Comparison of ENCODE assay signal across 26 cellular contexts in the genomic region with DNA sequence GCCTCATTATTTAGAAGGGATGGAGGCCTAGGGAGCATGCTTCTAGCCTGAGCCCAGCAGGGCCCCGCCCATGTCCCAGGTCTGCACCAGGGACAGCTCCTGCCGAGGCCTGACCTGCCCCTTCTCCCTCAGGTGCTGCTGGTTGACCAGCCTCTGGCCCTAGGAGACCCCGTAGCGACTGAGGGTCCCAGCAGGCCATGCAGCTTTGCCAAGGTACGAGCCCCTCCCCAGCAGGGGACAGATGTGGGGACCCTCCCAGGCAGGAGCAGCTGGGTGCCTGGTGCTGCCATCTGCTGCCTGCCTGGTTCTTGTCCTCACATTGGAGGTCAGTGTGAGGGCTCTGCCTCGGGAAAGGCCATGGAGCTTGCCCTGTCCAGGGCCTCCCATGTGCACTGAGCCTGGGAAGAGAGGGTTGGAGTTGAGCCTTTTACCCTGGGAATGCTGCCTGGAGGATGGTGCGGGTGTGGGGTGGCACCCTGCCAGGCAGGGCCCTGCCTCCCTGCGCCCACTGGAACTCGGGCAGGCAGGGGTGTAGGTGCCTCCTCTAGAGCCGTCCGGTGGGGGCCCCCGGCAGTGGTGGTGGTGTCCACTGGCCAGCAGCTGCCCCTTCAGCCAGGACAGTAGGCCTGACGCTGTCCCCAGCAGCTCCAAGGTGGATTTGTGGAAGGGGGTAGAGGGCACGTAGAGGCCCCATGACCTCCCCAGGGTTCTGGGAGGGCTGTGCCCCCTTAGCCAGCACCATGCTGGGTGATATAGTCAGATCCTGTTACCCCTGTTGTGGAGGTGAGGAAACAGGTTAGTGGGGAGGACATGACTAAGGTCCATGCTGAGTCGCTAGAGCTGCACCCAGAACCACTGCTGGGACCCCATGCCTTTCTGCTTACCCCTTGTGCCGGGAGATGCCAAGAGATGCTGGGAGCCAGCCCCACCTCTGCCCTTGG. TPM values are rescaled to one million over a fixed set of nuclear protein-coding genes. Genes with fewer than 3 reads are reported as not detected.
DNase-seq lines count a peak whose midpoint lies in the region; ATAC-seq and TF ChIP-seq lines count a peak whose summit lies in the region.
"Had no signal": no experiment of that assay in that cellular context is flagged by ENCODE, and none has a peak within 500 bp of the region (broad histone marks: within the 10 kb centered on the region; RNA-seq: fewer than 3 reads in every experiment).

No MANE protein-coding gene starts in this region.

- ATAC-seq in natural killer cell: no peak
- ATAC-seq: WTC11 had no signal

- no peaks in the 10 kb centered on the region for H3K27me3 Mint-ChIP-seq in natural killer cell (ENCODE audit: low read depth in 2 of 2)

- no peak for TF ChIP-seq EP300 in Ishikawa (IDR thresholded peaks at IDR 0.05; ENCODE audit: borderline replicate concordance)

- H3K9me3 Mint-ChIP-seq in natural killer cell: no peaks in the 10 kb centered on the region
- H3K9me3 Mint-ChIP-seq: activated T-helper 2 cell treated with anti-CD3 and anti-CD28 coated beads, Interferon-gamma antibody, Interleukin-2, Interleukin-4, amounts not matched to agents 10 μg/mL and 5 μg/mL and 100 μg/mL, durations not matched to agents 14 hours and 24 hours and 36 hours; mesothelial cell of epicardium; WTC11 had no signal

- TF ChIP-seq CTCF in choroid plexus epithelial cell (conservative IDR thresholded peaks at IDR 0.05; ENCODE audit: low read depth, low read length): peak; percentile 3
- TF ChIP-seq CTCF in natural killer cell (IDR thresholded peaks at IDR 0.05): no peak

- H3K27ac Mint-ChIP-seq in natural killer cell: peak overlapping the region; percentile 48 to 56
- H3K27ac Mint-ChIP-seq: activated T-helper 2 cell treated with anti-CD3 and anti-CD28 coated beads, Interferon-gamma antibody, Interleukin-2, Interleukin-4, amounts not matched to agents 10 μg/mL and 5 μg/mL and 100 μg/mL, durations not matched to agents 14 hours and 24 hours and 36 hours; WTC11 had no signal

- TF ChIP-seq RAD21 in Ishikawa (IDR thresholded peaks at IDR 0.05; ENCODE audit: low read depth): no peak

- H3K4me1 Mint-ChIP-seq in natural killer cell: peaks cover 6 to 12% of the 10 kb centered on the region in 2 donors

- H3K4me3 Mint-ChIP-seq in natural killer cell: no peak overlapping the region
- H3K4me3 Mint-ChIP-seq: mesothelial cell of epicardium, WTC11 had no signal

- H3K4me3 ChIP-seq in choroid plexus epithelial cell (ENCODE audit: low read depth, low read length): no peak overlapping the region
- H3K4me3 ChIP-seq: esophagus muscularis mucosa, heart right ventricle, Peyer's patch, thyroid gland had no signal

- DNase-seq in NCI-H82 (lab: John Stamatoyannopoulos, UW) (peak; percentile 19), NCI-H82 treated with DMSO at 0.1 percent for 48 hours (lab: John Stamatoyannopoulos, UW; ENCODE audit: unreplicated experiment) (no peak), choroid plexus epithelial cell (ENCODE audit: low read depth) (no peak), natural killer cell (no peak), SHP77 (lab: John Stamatoyannopoulos, UW) (no peak), activated T-cell treated with anti-CD3 and anti-CD28 coated beads for 4 hours (no peak), middle frontal gyrus (ENCODE audit: extremely low spot score, low spot score) (no peak)
- DNase-seq: ACHN; activated CD8-positive, alpha-beta memory T cell treated with anti-CD3 and anti-CD28 coated beads for 24 hours; aorta; cortex of kidney; heart right ventricle; islet precursor cell; KG1; NCI-H1436; NCI-H446; occipital lobe; Peyer's patch; stimulated activated CD4-positive, alpha-beta T cell treated with anti-CD3 and anti-CD28 coated beads, Interleukin-4, amount 100 ng/mL, for 1 hour; stimulated activated CD8-positive, alpha-beta memory T cell treated with anti-CD3 and anti-CD28 coated beads, Interleukin-4, amount 100 ng/mL, for 48 hours; thyroid gland had no signal

- intact Hi-C loops in natural killer cell (cut with micrococcal nuclease): no loop called here

- no peaks in the 10 kb centered on the region for H3K36me3 Mint-ChIP-seq in natural killer cell

TF ChIP-seq in Ishikawa, 13 proteins besides CTCF, POLR2A, EP300 and RAD21:
- TF ChIP-seq, protein P1, sequence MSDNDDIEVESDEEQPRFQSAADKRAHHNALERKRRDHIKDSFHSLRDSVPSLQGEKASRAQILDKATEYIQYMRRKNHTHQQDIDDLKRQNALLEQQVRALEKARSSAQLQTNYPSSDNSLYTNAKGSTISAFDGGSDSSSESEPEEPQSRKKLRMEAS (IDR thresholded peaks at IDR 0.05): no peak
- TF ChIP-seq, protein P2, sequence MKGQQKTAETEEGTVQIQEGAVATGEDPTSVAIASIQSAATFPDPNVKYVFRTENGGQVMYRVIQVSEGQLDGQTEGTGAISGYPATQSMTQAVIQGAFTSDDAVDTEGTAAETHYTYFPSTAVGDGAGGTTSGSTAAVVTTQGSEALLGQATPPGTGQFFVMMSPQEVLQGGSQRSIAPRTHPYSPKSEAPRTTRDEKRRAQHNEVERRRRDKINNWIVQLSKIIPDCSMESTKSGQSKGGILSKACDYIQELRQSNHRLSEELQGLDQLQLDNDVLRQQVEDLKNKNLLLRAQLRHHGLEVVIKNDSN (IDR thresholded peaks at IDR 0.05): no peak
- TF ChIP-seq, protein P3, sequence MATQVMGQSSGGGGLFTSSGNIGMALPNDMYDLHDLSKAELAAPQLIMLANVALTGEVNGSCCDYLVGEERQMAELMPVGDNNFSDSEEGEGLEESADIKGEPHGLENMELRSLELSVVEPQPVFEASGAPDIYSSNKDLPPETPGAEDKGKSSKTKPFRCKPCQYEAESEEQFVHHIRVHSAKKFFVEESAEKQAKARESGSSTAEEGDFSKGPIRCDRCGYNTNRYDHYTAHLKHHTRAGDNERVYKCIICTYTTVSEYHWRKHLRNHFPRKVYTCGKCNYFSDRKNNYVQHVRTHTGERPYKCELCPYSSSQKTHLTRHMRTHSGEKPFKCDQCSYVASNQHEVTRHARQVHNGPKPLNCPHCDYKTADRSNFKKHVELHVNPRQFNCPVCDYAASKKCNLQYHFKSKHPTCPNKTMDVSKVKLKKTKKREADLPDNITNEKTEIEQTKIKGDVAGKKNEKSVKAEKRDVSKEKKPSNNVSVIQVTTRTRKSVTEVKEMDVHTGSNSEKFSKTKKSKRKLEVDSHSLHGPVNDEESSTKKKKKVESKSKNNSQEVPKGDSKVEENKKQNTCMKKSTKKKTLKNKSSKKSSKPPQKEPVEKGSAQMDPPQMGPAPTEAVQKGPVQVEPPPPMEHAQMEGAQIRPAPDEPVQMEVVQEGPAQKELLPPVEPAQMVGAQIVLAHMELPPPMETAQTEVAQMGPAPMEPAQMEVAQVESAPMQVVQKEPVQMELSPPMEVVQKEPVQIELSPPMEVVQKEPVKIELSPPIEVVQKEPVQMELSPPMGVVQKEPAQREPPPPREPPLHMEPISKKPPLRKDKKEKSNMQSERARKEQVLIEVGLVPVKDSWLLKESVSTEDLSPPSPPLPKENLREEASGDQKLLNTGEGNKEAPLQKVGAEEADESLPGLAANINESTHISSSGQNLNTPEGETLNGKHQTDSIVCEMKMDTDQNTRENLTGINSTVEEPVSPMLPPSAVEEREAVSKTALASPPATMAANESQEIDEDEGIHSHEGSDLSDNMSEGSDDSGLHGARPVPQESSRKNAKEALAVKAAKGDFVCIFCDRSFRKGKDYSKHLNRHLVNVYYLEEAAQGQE (IDR thresholded peaks at IDR 0.05; ENCODE audit: low read depth): peak; percentile 76
- TF ChIP-seq CREB1 (IDR thresholded peaks at IDR 0.05; ENCODE audit: low read depth): no peak

RNA-seq across cellular contexts. Expression of a gene that starts 2.2 kb away (rescaled TPM):
- 1 to 10 TPM in 2 of 3 donors, under 1 TPM in 1; 0.54 to 2.2 (median 1.8) TPM for total RNA-seq in natural killer cell

RNA-seq across cellular contexts. Expression of a gene that starts 46.1 kb away (rescaled TPM):
- 10 to 100 TPM; 10.5 to 12.3 (median 10.6) TPM for total RNA-seq in natural killer cell
